Comparison of ENCODE assay signal across 16 cellular contexts in genomic region chr15:59879506-59879905, GRCh38.
DNase-seq lines count a peak whose midpoint lies in the region; ATAC-seq and TF ChIP-seq lines count a peak whose summit lies in the region.
"Had no signal": no experiment of that assay in that cellular context is flagged by ENCODE, and none has a peak within 500 bp of the region (broad histone marks: within the 10 kb centered on the region; RNA-seq: fewer than 3 reads in every experiment).

No MANE protein-coding gene starts in this region.

- intact Hi-C loops in tibial artery (cut with DNase I; ENCODE audit: low total_unique reads): no loop called here

- H3K4me1 ChIP-seq in tibial artery: no peaks in the 10 kb centered on the region

- ATAC-seq in HG03432 (IDR thresholded peaks at IDR 0.05; ENCODE audit: unreplicated experiment): no peak
- no peak for ATAC-seq in GM19324 (IDR thresholded peaks at IDR 0.05; ENCODE audit: low FRiP score, unreplicated experiment)
- ATAC-seq: esophagus mucosa, mucosa of descending colon, SK-N-SH treated with all-trans-retinoic acid at 6 μM for 48 hours had no signal

- no peaks in the 10 kb centered on the region for H3K9me3 ChIP-seq in tibial artery
- H3K9me3 ChIP-seq: mucosa of descending colon had no signal

- H3K4me3 ChIP-seq in epithelial cell of proximal tubule (ENCODE audit: low read depth, low read length) (no peak overlapping the region), tibial artery (no peak overlapping the region)
- H3K4me3 ChIP-seq: mucosa of descending colon had no signal

- no peak overlapping the region for H3K27ac ChIP-seq in tibial artery

- H3K36me3 ChIP-seq in tibial artery: no peaks in the 10 kb centered on the region

- H3K27me3 ChIP-seq in tibial artery: peaks cover 0 to 11% of the 10 kb centered on the region in 2 donors

- DNase-seq in Daoy (ENCODE audit: low read depth): peak; percentile 70
- DNase-seq in NCI-H446 treated with DMSO at 0.1 percent for 48 hours (lab: John Stamatoyannopoulos, UW): peak; percentile 15
- DNase-seq in epithelial cell of proximal tubule (ENCODE audit: low read depth): peak; percentile 3
- peak; percentile 54 for DNase-seq in non-pigmented ciliary epithelial cell (ENCODE audit: low read depth)
- DNase-seq in SKM-1 (lab: John Stamatoyannopoulos, UW; ENCODE audit: unreplicated experiment): no peak
- DNase-seq in tibial artery: no peak
- DNase-seq: activated naive CD4-positive, alpha-beta T cell treated with Interleukin-2 at 50 U/mL for 16 hours; GOT3; mucosa of descending colon; NCI-H2227 treated with DMSO at 0.1 percent for 48 hours; posterior cingulate gyrus; stimulated activated CD4-positive, alpha-beta T cell treated with anti-CD3 and anti-CD28 coated beads, Interleukin-2, amount 100 ng/mL, for 48 hours had no signal

- TF ChIP-seq CTCF in epithelial cell of proximal tubule (conservative IDR thresholded peaks at IDR 0.05; ENCODE audit: low read depth, low read length) (no peak), tibial artery (IDR thresholded peaks at IDR 0.05) (no peak)

Comparison
In these comparisons a context has a peak if more than half of its experiments do, and no peak if none do; other contexts are left out.
1. DNase-seq: peak in Daoy (single experiment), NCI-H446 treated with DMSO at 0.1 percent for 48 hours (single experiment), epithelial cell of proximal tubule (single experiment) and non-pigmented ciliary epithelial cell (single experiment); none in SKM-1 (single experiment) and tibial artery (0 of 2).